ENCODE assay signal across 18 cellular contexts in the genomic region with DNA sequence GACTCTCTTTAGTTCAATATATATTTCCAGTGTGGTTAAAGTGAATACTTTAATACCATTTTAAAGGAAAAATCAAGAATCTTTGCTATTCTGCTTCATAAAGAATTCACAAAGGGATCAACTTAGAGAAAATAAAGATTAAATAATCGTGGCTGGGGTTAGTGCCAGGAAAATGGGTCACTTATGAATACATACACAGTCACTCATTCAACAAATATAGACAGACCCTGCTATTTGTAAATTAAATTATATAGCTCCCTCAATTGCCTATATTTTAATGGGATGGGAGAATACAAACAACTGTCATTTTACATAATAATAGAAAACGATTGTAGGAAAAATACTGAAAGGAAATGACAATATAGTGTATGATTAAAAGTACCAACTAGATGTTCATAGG.
DNase-seq lines count a peak whose midpoint lies in the region; ATAC-seq and TF ChIP-seq lines count a peak whose summit lies in the region.
"Had no signal": no experiment of that assay in that cellular context is flagged by ENCODE, and none has a peak within 500 bp of the region (broad histone marks: within the 10 kb centered on the region; RNA-seq: fewer than 3 reads in every experiment).

No MANE protein-coding gene starts in this region.

- 0 out of 2 replicates have a peak overlapping the region, but pooled peaks have one; percentile 4 for H3K27ac Mint-ChIP-seq in WTC11
- H3K27ac Mint-ChIP-seq in mesothelial cell of epicardium: peak overlapping the region; percentile 3
- no peak overlapping the region for H3K27ac Mint-ChIP-seq in H9
- H3K27ac Mint-ChIP-seq: B cell; CD8-positive, alpha-beta T cell had no signal

- H3K4me2 ChIP-seq in H9 (ENCODE audit: insufficient read depth, insufficient read length, low read length): no peak overlapping the region
- H3K4me2 ChIP-seq: BLaER1 had no signal

- no peaks in the 10 kb centered on the region for H3K23me2 ChIP-seq in H9 (ENCODE audit: insufficient read length, low read depth, low read length, poor library complexity, severe bottlenecking)

- no CpG with 5 or more reads among the region's 2 CpGs for WGBS in H9 (ENCODE audit: extremely low coverage, insufficient read length, low lambda C conversion rate)

- H3K4me1 ChIP-seq in H9 (ENCODE audit: insufficient read depth, low read length): no peaks in the 10 kb centered on the region
- H3K4me1 ChIP-seq: Caco-2 had no signal

- TF ChIP-seq CTCF in WTC11 (IDR thresholded peaks at IDR 0.05) (no peak), mesothelial cell of epicardium (IDR thresholded peaks at IDR 0.05; ENCODE audit: unreplicated experiment) (no peak), H9 (conservative IDR thresholded peaks at IDR 0.05) (no peak)

- no peak overlapping the region for H3K18ac ChIP-seq in H9 (ENCODE audit: insufficient read length, low read depth, low read length)

- ATAC-seq in WTC11: no peak
- ATAC-seq in activated T-cell treated with anti-CD3 and anti-CD28 coated beads, Interleukin-2, amount 50 U/mL, for 4 hours: no peak
- ATAC-seq in HG03520 (IDR thresholded peaks at IDR 0.05; ENCODE audit: unreplicated experiment): no peak
- ATAC-seq: CD8-positive, alpha-beta T cell had no signal

- POLR2A ChIA-PET in WTC11 (lab: Charles Lee): no interaction called here

- DNase-seq in NCI-H1436 treated with DMSO at 0.1 percent for 48 hours (lab: John Stamatoyannopoulos, UW): peak; percentile 53
- no peak for DNase-seq in NCI-H1436 (lab: John Stamatoyannopoulos, UW)
- no peak for DNase-seq in WTC11 (ENCODE audit: low spot score)
- no peak for DNase-seq in mesothelial cell of epicardium (ENCODE audit: low spot score in 2 of 2, unreplicated experiment in 2 of 2)
- DNase-seq in activated T-cell treated with anti-CD3 and anti-CD28 coated beads, Interleukin-2, amount 50 U/mL, for 4 hours: no peak
- DNase-seq in H9: no peak
- no peak for DNase-seq in activated CD4-positive, CD25-positive, alpha-beta regulatory T cell (lab: John Stamatoyannopoulos, UW)
- DNase-seq: Caco-2; CD4-positive, CD25-positive, alpha-beta regulatory T cell; CD8-positive, alpha-beta T cell; DND-41; GOT3; HCEC 1CT had no signal

- no peak overlapping the region for H2BK12ac ChIP-seq in H9 (ENCODE audit: insufficient read length, low read depth, low read length)

- no peak overlapping the region for H3K23ac ChIP-seq in H9 (ENCODE audit: insufficient read length, low read depth, low read length)

- H3K27me3 ChIP-seq in H9 (ENCODE audit: insufficient read depth, low read length): no peaks in the 10 kb centered on the region
- H3K27me3 ChIP-seq: BLaER1 had no signal

- no peak overlapping the region for H3K4ac ChIP-seq in H9 (ENCODE audit: low read depth, low read length)

- CTCF ChIA-PET in WTC11 (lab: Charles Lee): no interaction called here

- no peak overlapping the region for H2BK15ac ChIP-seq in H9 (ENCODE audit: low read depth, low read length)

- H2AK5ac ChIP-seq in H9 (ENCODE audit: insufficient read length, low read length): no peak overlapping the region

- no peak overlapping the region for H3K4me3 Mint-ChIP-seq in WTC11
- no peak overlapping the region for H3K4me3 Mint-ChIP-seq in mesothelial cell of epicardium
- H3K4me3 Mint-ChIP-seq in activated T-cell treated with anti-CD3 and anti-CD28 coated beads, Interleukin-2, amount 50 U/mL, for 4 hours: no peak overlapping the region
- H3K4me3 Mint-ChIP-seq in H9: no peak overlapping the region
- H3K4me3 Mint-ChIP-seq: B cell; CD8-positive, alpha-beta T cell had no signal

- H3K9me3 Mint-ChIP-seq in WTC11 (no peaks in the 10 kb centered on the region), mesothelial cell of epicardium (peaks cover 23% of the 10 kb centered on the region), H9 (peaks cover 0 to 2% of the 10 kb centered on the region in 2 experiments; a peak in 1 of 5 replicates)
- no peaks in the 10 kb centered on the region for H3K9me3 Mint-ChIP-seq in activated T-cell treated with anti-CD3 and anti-CD28 coated beads, Interleukin-2, amount 50 U/mL, for 4 hours
- H3K9me3 Mint-ChIP-seq: CD8-positive, alpha-beta T cell had no signal

- no peaks in the 10 kb centered on the region for H3K79me1 ChIP-seq in H9 (ENCODE audit: insufficient read depth, low read depth, low read length, poor library complexity, severe bottlenecking)

- H3K9me3 ChIP-seq in H9 (ENCODE audit: control insufficient read depth, low read depth, low read length): no peaks in the 10 kb centered on the region
- H3K9me3 ChIP-seq: BLaER1, Caco-2 had no signal

- H2BK120ac ChIP-seq in H9 (ENCODE audit: low read depth, low read length, poor library complexity, severe bottlenecking): no peak overlapping the region

- H3K36me3 Mint-ChIP-seq in WTC11 (no peaks in the 10 kb centered on the region), mesothelial cell of epicardium (peaks cover 2% of the 10 kb centered on the region), H9 (ENCODE audit: insufficient read depth in 1 of 3, low read depth in 3 of 3) (no peaks in the 10 kb centered on the region)
- no peaks in the 10 kb centered on the region for H3K36me3 Mint-ChIP-seq in activated T-cell treated with anti-CD3 and anti-CD28 coated beads, Interleukin-2, amount 50 U/mL, for 4 hours (ENCODE audit: insufficient read depth)
- H3K36me3 Mint-ChIP-seq: CD4-positive, CD25-positive, alpha-beta regulatory T cell; CD8-positive, alpha-beta T cell had no signal

- H2AFZ ChIP-seq in H9 (ENCODE audit: low read length): no peak overlapping the region

- H3K4me1 Mint-ChIP-seq in WTC11 (peaks cover 21% of the 10 kb centered on the region), mesothelial cell of epicardium (peaks cover 32% of the 10 kb centered on the region), H9 (peaks cover 8 to 9% of the 10 kb centered on the region in 2 experiments)
- H3K4me1 Mint-ChIP-seq in activated T-cell treated with anti-CD3 and anti-CD28 coated beads, Interleukin-2, amount 50 U/mL, for 4 hours (ENCODE audit: low read depth): peaks cover 33% of the 10 kb centered on the region

- no peak overlapping the region for H3T11ph ChIP-seq in H9 (ENCODE audit: low read length)

- no peaks in the 10 kb centered on the region for H3K79me2 ChIP-seq in H9 (ENCODE audit: insufficient read depth, low read length)

- no peak overlapping the region for H2BK20ac ChIP-seq in H9 (ENCODE audit: low read depth, low read length, poor library complexity, severe bottlenecking)

- H2BK5ac ChIP-seq in H9 (ENCODE audit: insufficient read length, low read length): no peak overlapping the region

- no peak overlapping the region for H3K14ac ChIP-seq in H9 (ENCODE audit: insufficient read depth, low read length)

- no peaks in the 10 kb centered on the region for H4K20me1 ChIP-seq in H9 (ENCODE audit: control insufficient read depth, insufficient read depth, insufficient read length)
- H4K20me1 ChIP-seq: BLaER1 had no signal

- no peak overlapping the region for H4K8ac ChIP-seq in H9 (replicated peaks; ENCODE audit: insufficient read length, low read depth, low read length)

- H4K5ac ChIP-seq in H9 (ENCODE audit: insufficient read length, low read depth, low read length): no peak overlapping the region

- no peak overlapping the region for H4K91ac ChIP-seq in H9 (ENCODE audit: insufficient read length, low read depth, low read length)

- no peak overlapping the region for H3K27ac ChIP-seq in H9 (ENCODE audit: insufficient read length, low read depth, low read length)
- H3K27ac ChIP-seq: 22Rv1, BLaER1, C4-2B had no signal

- no peak overlapping the region for H3K56ac ChIP-seq in H9 (ENCODE audit: insufficient read length, low read depth, low read length)

- no peak overlapping the region for H3K9ac ChIP-seq in H9 (ENCODE audit: extremely low read depth, insufficient read length, low read length)
- H3K9ac ChIP-seq: BLaER1 had no signal

- H3K27me3 Mint-ChIP-seq in WTC11 (ENCODE audit: low read depth) (no peaks in the 10 kb centered on the region), mesothelial cell of epicardium (ENCODE audit: low read depth) (no peaks in the 10 kb centered on the region), H9 (ENCODE audit: low read depth) (no peaks in the 10 kb centered on the region)
- no peaks in the 10 kb centered on the region for H3K27me3 Mint-ChIP-seq in activated T-cell treated with anti-CD3 and anti-CD28 coated beads, Interleukin-2, amount 50 U/mL, for 4 hours (ENCODE audit: low read depth)
- H3K27me3 Mint-ChIP-seq: B cell; CD4-positive, CD25-positive, alpha-beta regulatory T cell had no signal

TF ChIP-seq in WTC11, 78 proteins besides CTCF, POLR2A, EP300 and RAD21 (continues in another document):
- no peak for TF ChIP-seq ETV6 (CRISPR knock-in tag; IDR thresholded peaks at IDR 0.05)
- TF ChIP-seq, protein P1, sequence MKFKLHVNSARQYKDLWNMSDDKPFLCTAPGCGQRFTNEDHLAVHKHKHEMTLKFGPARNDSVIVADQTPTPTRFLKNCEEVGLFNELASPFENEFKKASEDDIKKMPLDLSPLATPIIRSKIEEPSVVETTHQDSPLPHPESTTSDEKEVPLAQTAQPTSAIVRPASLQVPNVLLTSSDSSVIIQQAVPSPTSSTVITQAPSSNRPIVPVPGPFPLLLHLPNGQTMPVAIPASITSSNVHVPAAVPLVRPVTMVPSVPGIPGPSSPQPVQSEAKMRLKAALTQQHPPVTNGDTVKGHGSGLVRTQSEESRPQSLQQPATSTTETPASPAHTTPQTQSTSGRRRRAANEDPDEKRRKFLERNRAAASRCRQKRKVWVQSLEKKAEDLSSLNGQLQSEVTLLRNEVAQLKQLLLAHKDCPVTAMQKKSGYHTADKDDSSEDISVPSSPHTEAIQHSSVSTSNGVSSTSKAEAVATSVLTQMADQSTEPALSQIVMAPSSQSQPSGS (CRISPR knock-in tag; IDR thresholded peaks at IDR 0.05; ENCODE audit: borderline replicate concordance, low read depth): no peak
- TF ChIP-seq ELF4 (CRISPR knock-in tag; IDR thresholded peaks at IDR 0.05; ENCODE audit: low read depth): no peak
- TF ChIP-seq RELA (CRISPR knock-in tag; IDR thresholded peaks at IDR 0.05; ENCODE audit: borderline replicate concordance): no peak
- TF ChIP-seq TEAD1 (CRISPR knock-in tag; IDR thresholded peaks at IDR 0.05): no peak
- TF ChIP-seq, protein P2, sequence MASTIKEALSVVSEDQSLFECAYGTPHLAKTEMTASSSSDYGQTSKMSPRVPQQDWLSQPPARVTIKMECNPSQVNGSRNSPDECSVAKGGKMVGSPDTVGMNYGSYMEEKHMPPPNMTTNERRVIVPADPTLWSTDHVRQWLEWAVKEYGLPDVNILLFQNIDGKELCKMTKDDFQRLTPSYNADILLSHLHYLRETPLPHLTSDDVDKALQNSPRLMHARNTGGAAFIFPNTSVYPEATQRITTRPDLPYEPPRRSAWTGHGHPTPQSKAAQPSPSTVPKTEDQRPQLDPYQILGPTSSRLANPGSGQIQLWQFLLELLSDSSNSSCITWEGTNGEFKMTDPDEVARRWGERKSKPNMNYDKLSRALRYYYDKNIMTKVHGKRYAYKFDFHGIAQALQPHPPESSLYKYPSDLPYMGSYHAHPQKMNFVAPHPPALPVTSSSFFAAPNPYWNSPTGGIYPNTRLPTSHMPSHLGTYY (CRISPR knock-in tag; IDR thresholded peaks at IDR 0.05): no peak
- TF ChIP-seq ZNF416 (CRISPR knock-in tag; IDR thresholded peaks at IDR 0.05): no peak
- TF ChIP-seq CREM (CRISPR knock-in tag; IDR thresholded peaks at IDR 0.05): no peak

Comparison
In these comparisons a context has a peak if more than half of its experiments do, and no peak if none do; other contexts are left out.
1. H3K27ac Mint-ChIP-seq: peak in WTC11 (single experiment) and mesothelial cell of epicardium (single experiment); none in H9 (0 of 3).